ENCODE assay signal across 39 cellular contexts in genomic region chr14:62497708-62498107, GRCh38.
"Had no signal": no experiment of that assay in that cellular context is flagged by ENCODE, and none has a peak within 500 bp of the region (broad histone marks: within the 10 kb centered on the region; RNA-seq: fewer than 3 reads in every experiment).

No MANE protein-coding gene starts in this region.

- ATAC-seq: activated naive CD4-positive, alpha-beta T cell treated with anti-CD3 and anti-CD28 coated beads, Interleukin-2, amount 50 U/mL, for 72 hours; activated naive CD8-positive, alpha-beta T cell treated with anti-CD3 and anti-CD28 coated beads, Interleukin-2, amount 50 U/mL, for 24 hours; activated T-cell treated with anti-CD3 and anti-CD28 coated beads, Interleukin-2, amount 50 U/mL, for 4 hours; activated T-cell treated with anti-CD3 and anti-CD28 coated beads, Interleukin-2, amount 50 U/mL, for 72 hours; activated T-helper 17 cell treated with anti-CD3 and anti-CD28 coated beads, Interleukin-2, amount 50 U/mL, for 72 hours; body of pancreas had no signal

- H3K4me1 Mint-ChIP-seq: activated naive CD4-positive, alpha-beta T cell treated with anti-CD3 and anti-CD28 coated beads, Interleukin-2, amount 10 ng/mL, durations not matched to agents 7 days and 5 days; activated naive CD4-positive, alpha-beta T cell treated with anti-CD3 and anti-CD28 coated beads, Interleukin-2, amount 50 U/mL, for 24 hours; activated naive CD8-positive, alpha-beta T cell treated with anti-CD3 and anti-CD28 coated beads for 36 hours; activated naive CD8-positive, alpha-beta T cell treated with anti-CD3 and anti-CD28 coated beads, Interleukin-2, amount 10 ng/mL, durations not matched to agents 7 days and 5 days; activated naive CD8-positive, alpha-beta T cell treated with anti-CD3 and anti-CD28 coated beads, Interleukin-2, amount 50 U/mL, for 24 hours; activated T-helper 17 cell treated with anti-CD3 and anti-CD28 coated beads, Interleukin-2, amount 50 U/mL, for 72 hours; brain; central memory CD8-positive, alpha-beta T cell had no signal

- H3K36me3 Mint-ChIP-seq: activated naive CD4-positive, alpha-beta T cell treated with anti-CD3 and anti-CD28 coated beads, Interleukin-2, amount 10 ng/mL, durations not matched to agents 7 days and 5 days; activated naive CD4-positive, alpha-beta T cell treated with anti-CD3 and anti-CD28 coated beads, Interleukin-2, amount 50 U/mL, for 24 hours; activated naive CD8-positive, alpha-beta T cell treated with anti-CD3 and anti-CD28 coated beads for 36 hours; activated naive CD8-positive, alpha-beta T cell treated with anti-CD3 and anti-CD28 coated beads, Interleukin-2, amount 10 ng/mL, durations not matched to agents 7 days and 5 days; brain had no signal

- H3K9me3 ChIP-seq: adrenal gland had no signal

- H3K36me3 ChIP-seq: adrenal gland, ascending aorta, brain microvascular endothelial cell, breast epithelium, cardiac muscle cell had no signal

- DNase-seq: activated effector memory CD4-positive, alpha-beta T cell treated with anti-CD3 and anti-CD28 coated beads, Interleukin-2, amount 50 U/mL, for 16 hours; activated effector memory CD4-positive, alpha-beta T cell treated with Interleukin-2 at 50 U/mL for 16 hours; activated gamma-delta T cell; activated gamma-delta T cell treated with Interleukin-2 at 50 U/mL for 16 hours; activated naive CD4-positive, alpha-beta T cell treated with anti-CD3 and anti-CD28 coated beads for 36 hours; activated naive CD4-positive, alpha-beta T cell treated with anti-CD3 and anti-CD28 coated beads, Interleukin-2, amount 10 ng/mL, durations not matched to agents 7 days and 5 days; activated naive CD4-positive, alpha-beta T cell treated with anti-CD3 and anti-CD28 coated beads, Interleukin-2, amount 50 U/mL, for 16 hours; activated naive CD4-positive, alpha-beta T cell treated with Interleukin-2 at 50 U/mL for 16 hours; activated naive CD8-positive, alpha-beta T cell treated with anti-CD3 and anti-CD28 coated beads for 36 hours; activated naive CD8-positive, alpha-beta T cell treated with anti-CD3 and anti-CD28 coated beads, Interleukin-2, amount 10 ng/mL, durations not matched to agents 7 days and 5 days; activated naive CD8-positive, alpha-beta T cell treated with anti-CD3 and anti-CD28 coated beads, Interleukin-2, amount 50 U/mL, for 24 hours; activated T-cell treated with anti-CD3 and anti-CD28 coated beads, Interleukin-2, amount 50 U/mL, for 1 hour; activated T-cell treated with anti-CD3 and anti-CD28 coated beads, Interleukin-2, amount 50 U/mL, for 24 hours; activated T-cell treated with anti-CD3 and anti-CD28 coated beads, Interleukin-2, amount 50 U/mL, for 4 hours; activated T-cell treated with anti-CD3 and anti-CD28 coated beads, Interleukin-2, amount 50 U/mL, for 48 hours; activated T-cell treated with anti-CD3 and anti-CD28 coated beads, Interleukin-2, amount 50 U/mL, for 72 hours; adrenal gland; amniotic stem cell; amygdala; anterior cingulate cortex; aorta; body of pancreas; brain microvascular endothelial cell; caudate nucleus; central memory CD4-positive, alpha-beta T cell; cerebellar nuclear complex had no signal

- H3K4me3 ChIP-seq: adrenal gland, ascending aorta, body of pancreas, breast epithelium, cardiac muscle cell had no signal

- H3K27ac Mint-ChIP-seq: activated naive CD4-positive, alpha-beta T cell treated with anti-CD3 and anti-CD28 coated beads for 36 hours; activated naive CD4-positive, alpha-beta T cell treated with anti-CD3 and anti-CD28 coated beads, Interleukin-2, amount 10 ng/mL, durations not matched to agents 7 days and 5 days; activated naive CD4-positive, alpha-beta T cell treated with anti-CD3 and anti-CD28 coated beads, Interleukin-2, amount 50 U/mL, for 24 hours; activated naive CD8-positive, alpha-beta T cell; activated naive CD8-positive, alpha-beta T cell treated with anti-CD3 and anti-CD28 coated beads for 36 hours; activated naive CD8-positive, alpha-beta T cell treated with anti-CD3 and anti-CD28 coated beads, Interleukin-2, amount 10 ng/mL, durations not matched to agents 7 days and 5 days; activated naive CD8-positive, alpha-beta T cell treated with anti-CD3 and anti-CD28 coated beads, Interleukin-2, amount 50 U/mL, for 24 hours; activated T-cell treated with anti-CD3 and anti-CD28 coated beads, Interleukin-2, amount 50 U/mL, for 24 hours; activated T-cell treated with anti-CD3 and anti-CD28 coated beads, Interleukin-2, amount 50 U/mL, for 72 hours; activated T-helper 1 cell treated with anti-CD3 and anti-CD28 coated beads, Interleukin-12 subunit alpha, Interleukin-12 subunit beta, Interleukin-2, Interleukin-4 antibody, amounts not matched to agents 30 ng/mL and 10 ng/mL and 1 ng/mL, durations not matched to agents 14 hours and 24 hours and 36 hours; activated T-helper 17 cell treated with anti-CD3 and anti-CD28 coated beads, Interleukin-2, amount 50 U/mL, for 72 hours; activated T-helper 2 cell treated with anti-CD3 and anti-CD28 coated beads, Interferon-gamma antibody, Interleukin-2, Interleukin-4, amounts not matched to agents 10 μg/mL and 5 μg/mL and 100 μg/mL, durations not matched to agents 14 hours and 24 hours and 36 hours; brain had no signal

- H3K4me3 Mint-ChIP-seq: activated naive CD4-positive, alpha-beta T cell treated with anti-CD3 and anti-CD28 coated beads for 36 hours; activated naive CD4-positive, alpha-beta T cell treated with anti-CD3 and anti-CD28 coated beads, Interleukin-2, amount 10 ng/mL, durations not matched to agents 7 days and 5 days; activated naive CD4-positive, alpha-beta T cell treated with anti-CD3 and anti-CD28 coated beads, Interleukin-2, amount 50 U/mL, for 24 hours; activated naive CD8-positive, alpha-beta T cell; activated naive CD8-positive, alpha-beta T cell treated with anti-CD3 and anti-CD28 coated beads for 36 hours; activated naive CD8-positive, alpha-beta T cell treated with anti-CD3 and anti-CD28 coated beads, Interleukin-2, amount 10 ng/mL, durations not matched to agents 7 days and 5 days; activated naive CD8-positive, alpha-beta T cell treated with anti-CD3 and anti-CD28 coated beads, Interleukin-2, amount 50 U/mL, for 24 hours; activated T-cell treated with anti-CD3 and anti-CD28 coated beads, Interleukin-2, amount 50 U/mL, for 24 hours; activated T-cell treated with anti-CD3 and anti-CD28 coated beads, Interleukin-2, amount 50 U/mL, for 4 hours; activated T-cell treated with anti-CD3 and anti-CD28 coated beads, Interleukin-2, amount 50 U/mL, for 72 hours; activated T-helper 1 cell treated with anti-CD3 and anti-CD28 coated beads, Interleukin-12 subunit alpha, Interleukin-12 subunit beta, Interleukin-2, Interleukin-4 antibody, amounts not matched to agents 30 ng/mL and 10 ng/mL and 1 ng/mL, durations not matched to agents 14 hours and 24 hours and 36 hours; activated T-helper 17 cell treated with anti-CD3 and anti-CD28 coated beads, Interleukin-2, amount 50 U/mL, for 72 hours; brain; central memory CD8-positive, alpha-beta T cell had no signal

- H3K4me1 ChIP-seq: adrenal gland, ascending aorta, body of pancreas, breast epithelium had no signal

- H3K27me3 Mint-ChIP-seq: activated naive CD4-positive, alpha-beta T cell treated with anti-CD3 and anti-CD28 coated beads, Interleukin-2, amount 10 ng/mL, durations not matched to agents 7 days and 5 days; activated naive CD4-positive, alpha-beta T cell treated with anti-CD3 and anti-CD28 coated beads, Interleukin-2, amount 50 U/mL, for 24 hours; activated naive CD8-positive, alpha-beta T cell; activated naive CD8-positive, alpha-beta T cell treated with anti-CD3 and anti-CD28 coated beads for 36 hours; activated naive CD8-positive, alpha-beta T cell treated with anti-CD3 and anti-CD28 coated beads, Interleukin-2, amount 10 ng/mL, durations not matched to agents 7 days and 5 days; activated naive CD8-positive, alpha-beta T cell treated with anti-CD3 and anti-CD28 coated beads, Interleukin-2, amount 50 U/mL, for 24 hours; activated T-cell treated with anti-CD3 and anti-CD28 coated beads, Interleukin-2, amount 50 U/mL, for 24 hours; activated T-helper 17 cell treated with anti-CD3 and anti-CD28 coated beads, Interleukin-2, amount 50 U/mL, for 72 hours; brain; central memory CD8-positive, alpha-beta T cell had no signal

- FAIRE-seq: astrocyte, bronchial epithelial cell had no signal

- H3K27ac ChIP-seq: adrenal gland, ascending aorta, body of pancreas, brain microvascular endothelial cell, breast epithelium, cardiac muscle cell had no signal

- H3K27me3 ChIP-seq: adrenal gland, ascending aorta, body of pancreas, brain microvascular endothelial cell, breast epithelium, cardiac muscle cell had no signal
